ENCODE assay signal across 8 cellular contexts in genomic region chr16:2979669-2980226, GRCh38. TPM values are rescaled to one million over a fixed set of nuclear protein-coding genes. Genes with fewer than 3 reads are reported as not detected.
DNase-seq lines count a peak whose midpoint lies in the region; ATAC-seq, FAIRE-seq and TF ChIP-seq lines count a peak whose summit lies in the region.

No MANE protein-coding gene starts in this region.

- no peak for TF ChIP-seq RAD21 in liver (IDR thresholded peaks at IDR 0.05)

- H3K27me3 ChIP-seq in liver (ENCODE audit: control insufficient read depth in 4 of 4, insufficient read depth in 4 of 4, low read length in 3 of 4) (peaks cover 0 to 2% (median 0%) of the 10 kb centered on the region in 4 donors), upper lobe of right lung (no peaks in the 10 kb centered on the region)

- peaks cover 7% of the 10 kb centered on the region for H3K27me3 Mint-ChIP-seq in T-helper 1 cell treated with Interleukin-12 subunit alpha and Interleukin-12 subunit beta and Interleukin-4 antibody, amounts not matched to agents 30 μg/mL and 1 μg/mL, for 36 hours (ENCODE audit: low read depth)
- H3K27me3 Mint-ChIP-seq in activated naive CD8-positive, alpha-beta T cell treated with anti-CD3 and anti-CD28 coated beads for 36 hours: peaks cover 4% of the 10 kb centered on the region

- FAIRE-seq in RCC 7860 (lab: Jason Lieb, UNC): no peak

- WGBS in liver: 14% methylated on average over 43 of the region's 43 CpGs

- H3K9ac ChIP-seq in liver (ENCODE audit: low read depth in 1 of 2, low read length in 2 of 2): no peak overlapping the region

- H3K9me3 Mint-ChIP-seq in T-helper 1 cell treated with Interleukin-12 subunit alpha and Interleukin-12 subunit beta and Interleukin-4 antibody, amounts not matched to agents 30 μg/mL and 1 μg/mL, for 36 hours: no peaks in the 10 kb centered on the region
- no peaks in the 10 kb centered on the region for H3K9me3 Mint-ChIP-seq in activated naive CD8-positive, alpha-beta T cell treated with anti-CD3 and anti-CD28 coated beads for 36 hours

- H3K4me3 ChIP-seq in liver (ENCODE audit: low read depth in 1 of 3, low read length in 3 of 3) (peak overlapping the region in 2 of 3 donors; percentile 20 to 77), upper lobe of right lung (peak overlapping the region; percentile 84)

- H3K4me3 Mint-ChIP-seq in T-helper 1 cell treated with Interleukin-12 subunit alpha and Interleukin-12 subunit beta and Interleukin-4 antibody, amounts not matched to agents 30 μg/mL and 1 μg/mL, for 36 hours: peak overlapping the region; percentile 91
- peak overlapping the region; percentile 89 for H3K4me3 Mint-ChIP-seq in activated naive CD8-positive, alpha-beta T cell treated with anti-CD3 and anti-CD28 coated beads for 36 hours

- intact Hi-C loops in upper lobe of right lung (cut with DNase I): no loop called here

- peaks cover 12% of the 10 kb centered on the region for H3K4me1 Mint-ChIP-seq in T-helper 1 cell treated with Interleukin-12 subunit alpha and Interleukin-12 subunit beta and Interleukin-4 antibody, amounts not matched to agents 30 μg/mL and 1 μg/mL, for 36 hours (ENCODE audit: low read depth)
- H3K4me1 Mint-ChIP-seq in activated naive CD8-positive, alpha-beta T cell treated with anti-CD3 and anti-CD28 coated beads for 36 hours: peaks cover 5% of the 10 kb centered on the region

- H3K27ac Mint-ChIP-seq in T-helper 1 cell treated with Interleukin-12 subunit alpha and Interleukin-12 subunit beta and Interleukin-4 antibody, amounts not matched to agents 30 μg/mL and 1 μg/mL, for 36 hours: peak overlapping the region; percentile 79
- peak overlapping the region; percentile 90 for H3K27ac Mint-ChIP-seq in activated naive CD8-positive, alpha-beta T cell treated with anti-CD3 and anti-CD28 coated beads for 36 hours

- H3K4me1 ChIP-seq in liver (ENCODE audit: control insufficient read depth in 4 of 4, insufficient read depth in 4 of 4, low read length in 3 of 4) (peaks cover 8 to 29% (median 14%) of the 10 kb centered on the region in 4 donors), upper lobe of right lung (peaks cover 17% of the 10 kb centered on the region)

- TF ChIP-seq CTCF in liver (IDR thresholded peaks at IDR 0.05; ENCODE audit: low read depth, low read length, missing input control): no peak
- no peak for TF ChIP-seq CTCF in upper lobe of right lung (IDR thresholded peaks at IDR 0.05)

- ATAC-seq in HG03460 (IDR thresholded peaks at IDR 0.05; ENCODE audit: unreplicated experiment): peak; percentile 12
- no peak for ATAC-seq in upper lobe of right lung

- peaks cover 1% of the 10 kb centered on the region for H3K36me3 Mint-ChIP-seq in T-helper 1 cell treated with Interleukin-12 subunit alpha and Interleukin-12 subunit beta and Interleukin-4 antibody, amounts not matched to agents 30 μg/mL and 1 μg/mL, for 36 hours (ENCODE audit: low read depth)
- H3K36me3 Mint-ChIP-seq in activated naive CD8-positive, alpha-beta T cell treated with anti-CD3 and anti-CD28 coated beads for 36 hours: peaks cover 26% of the 10 kb centered on the region

- H3K36me3 ChIP-seq in liver (ENCODE audit: control insufficient read depth in 4 of 4, insufficient read depth in 3 of 4, low read depth in 1 of 4, low read length in 3 of 4): no peaks in the 10 kb centered on the region
- H3K36me3 ChIP-seq in upper lobe of right lung: no peaks in the 10 kb centered on the region

- no peaks in the 10 kb centered on the region for H3K9me3 ChIP-seq in liver (ENCODE audit: control insufficient read depth in 4 of 4, low read length in 3 of 4)
- no peaks in the 10 kb centered on the region for H3K9me3 ChIP-seq in upper lobe of right lung

- DNase-seq in T-helper 1 cell (no peak), upper lobe of right lung (no peak), RCC 7860 (ENCODE audit: low spot score) (no peak), NCI-H1092 treated with DMSO at 0.1 percent for 48 hours (lab: John Stamatoyannopoulos, UW) (no peak)
- peak; percentile 49 for DNase-seq in activated naive CD8-positive, alpha-beta T cell treated with anti-CD3 and anti-CD28 coated beads for 36 hours

- H3K27ac ChIP-seq in liver (ENCODE audit: low read depth in 1 of 2, low read length in 2 of 2) (no peak overlapping the region), upper lobe of right lung (no peak overlapping the region)

TF ChIP-seq in liver, 16 proteins besides CTCF, POLR2A, EP300 and RAD21:
- no peak for TF ChIP-seq FOXA1 (IDR thresholded peaks at IDR 0.05)
- no peak for TF ChIP-seq YY1 (IDR thresholded peaks at IDR 0.05)
- no peak for TF ChIP-seq TAF1 (conservative IDR thresholded peaks at IDR 0.05)
- no peak for TF ChIP-seq HNF4A (conservative IDR thresholded peaks at IDR 0.05)
- TF ChIP-seq SP1 (IDR thresholded peaks at IDR 0.05): no peak
- no peak for TF ChIP-seq RXRA (IDR thresholded peaks at IDR 0.05)
- TF ChIP-seq FOXA2 (IDR thresholded peaks at IDR 0.05): no peak
- TF ChIP-seq, protein P1, sequence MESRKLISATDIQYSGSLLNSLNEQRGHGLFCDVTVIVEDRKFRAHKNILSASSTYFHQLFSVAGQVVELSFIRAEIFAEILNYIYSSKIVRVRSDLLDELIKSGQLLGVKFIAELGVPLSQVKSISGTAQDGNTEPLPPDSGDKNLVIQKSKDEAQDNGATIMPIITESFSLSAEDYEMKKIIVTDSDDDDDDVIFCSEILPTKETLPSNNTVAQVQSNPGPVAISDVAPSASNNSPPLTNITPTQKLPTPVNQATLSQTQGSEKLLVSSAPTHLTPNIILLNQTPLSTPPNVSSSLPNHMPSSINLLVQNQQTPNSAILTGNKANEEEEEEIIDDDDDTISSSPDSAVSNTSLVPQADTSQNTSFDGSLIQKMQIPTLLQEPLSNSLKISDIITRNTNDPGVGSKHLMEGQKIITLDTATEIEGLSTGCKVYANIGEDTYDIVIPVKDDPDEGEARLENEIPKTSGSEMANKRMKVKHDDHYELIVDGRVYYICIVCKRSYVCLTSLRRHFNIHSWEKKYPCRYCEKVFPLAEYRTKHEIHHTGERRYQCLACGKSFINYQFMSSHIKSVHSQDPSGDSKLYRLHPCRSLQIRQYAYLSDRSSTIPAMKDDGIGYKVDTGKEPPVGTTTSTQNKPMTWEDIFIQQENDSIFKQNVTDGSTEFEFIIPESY (IDR thresholded peaks at IDR 0.05): no peak
- TF ChIP-seq, protein P2, sequence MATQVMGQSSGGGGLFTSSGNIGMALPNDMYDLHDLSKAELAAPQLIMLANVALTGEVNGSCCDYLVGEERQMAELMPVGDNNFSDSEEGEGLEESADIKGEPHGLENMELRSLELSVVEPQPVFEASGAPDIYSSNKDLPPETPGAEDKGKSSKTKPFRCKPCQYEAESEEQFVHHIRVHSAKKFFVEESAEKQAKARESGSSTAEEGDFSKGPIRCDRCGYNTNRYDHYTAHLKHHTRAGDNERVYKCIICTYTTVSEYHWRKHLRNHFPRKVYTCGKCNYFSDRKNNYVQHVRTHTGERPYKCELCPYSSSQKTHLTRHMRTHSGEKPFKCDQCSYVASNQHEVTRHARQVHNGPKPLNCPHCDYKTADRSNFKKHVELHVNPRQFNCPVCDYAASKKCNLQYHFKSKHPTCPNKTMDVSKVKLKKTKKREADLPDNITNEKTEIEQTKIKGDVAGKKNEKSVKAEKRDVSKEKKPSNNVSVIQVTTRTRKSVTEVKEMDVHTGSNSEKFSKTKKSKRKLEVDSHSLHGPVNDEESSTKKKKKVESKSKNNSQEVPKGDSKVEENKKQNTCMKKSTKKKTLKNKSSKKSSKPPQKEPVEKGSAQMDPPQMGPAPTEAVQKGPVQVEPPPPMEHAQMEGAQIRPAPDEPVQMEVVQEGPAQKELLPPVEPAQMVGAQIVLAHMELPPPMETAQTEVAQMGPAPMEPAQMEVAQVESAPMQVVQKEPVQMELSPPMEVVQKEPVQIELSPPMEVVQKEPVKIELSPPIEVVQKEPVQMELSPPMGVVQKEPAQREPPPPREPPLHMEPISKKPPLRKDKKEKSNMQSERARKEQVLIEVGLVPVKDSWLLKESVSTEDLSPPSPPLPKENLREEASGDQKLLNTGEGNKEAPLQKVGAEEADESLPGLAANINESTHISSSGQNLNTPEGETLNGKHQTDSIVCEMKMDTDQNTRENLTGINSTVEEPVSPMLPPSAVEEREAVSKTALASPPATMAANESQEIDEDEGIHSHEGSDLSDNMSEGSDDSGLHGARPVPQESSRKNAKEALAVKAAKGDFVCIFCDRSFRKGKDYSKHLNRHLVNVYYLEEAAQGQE (IDR thresholded peaks at IDR 0.05): no peak
- no peak for TF ChIP-seq NR2F2 (IDR thresholded peaks at IDR 0.05)
- no peak for TF ChIP-seq EGR1 (IDR thresholded peaks at IDR 0.05; ENCODE audit: low read depth in 2 of 2)
- TF ChIP-seq HNF4G (IDR thresholded peaks at IDR 0.05): no peak
- TF ChIP-seq ATF3 (IDR thresholded peaks at IDR 0.05): no peak
- TF ChIP-seq JUND (IDR thresholded peaks at IDR 0.05): no peak
- TF ChIP-seq GABPA (IDR thresholded peaks at IDR 0.05 in 1 of 2, conservative IDR thresholded peaks at IDR 0.05 in 1 of 2): no peak
- TF ChIP-seq MAX (IDR thresholded peaks at IDR 0.05): no peak
TF ChIP-seq in liver: peak in this region for 0.

RNA-seq across cellular contexts. Expression of gene PKMYT1, which starts 0.5 kb away (rescaled TPM):
- 100 to 1,000 TPM; 144 to 145 TPM for total RNA-seq in activated naive CD8-positive, alpha-beta T cell treated with anti-CD3 and anti-CD28 coated beads for 36 hours
- total RNA-seq in liver (10 to 100 TPM in 1 of 2 donors, under 1 TPM in 1; 0.50 to 15.8 TPM), upper lobe of right lung (3.8 TPM)
- polyA plus RNA-seq in liver: 1 to 10 TPM; 1.7 to 3.4 TPM

RNA-seq across cellular contexts. Expression of gene PAQR4, which starts 10.6 kb away (rescaled TPM):
- total RNA-seq in activated naive CD8-positive, alpha-beta T cell treated with anti-CD3 and anti-CD28 coated beads for 36 hours: 10 to 100 TPM; 29.5 to 31.0 TPM
- total RNA-seq in liver (1 to 10 TPM in 1 of 2 donors, under 1 TPM in 1; 0.92 to 9.9 TPM), upper lobe of right lung (7.4 TPM)
- polyA plus RNA-seq in liver: 1 to 10 TPM in 1 of 2 donors, under 1 TPM in 1; 0.63 to 3.0 TPM

RNA-seq across cellular contexts. Expression of gene KREMEN2, which starts 15.7 kb away (rescaled TPM):
- not detected for total RNA-seq in activated naive CD8-positive, alpha-beta T cell treated with anti-CD3 and anti-CD28 coated beads for 36 hours
- total RNA-seq in liver: not detected
- polyA plus RNA-seq in liver: not detected
- not detected for total RNA-seq in upper lobe of right lung

RNA-seq across cellular contexts. Expression of gene CLDN9, which starts 33.0 kb away (rescaled TPM):
- total RNA-seq in activated naive CD8-positive, alpha-beta T cell treated with anti-CD3 and anti-CD28 coated beads for 36 hours: not detected
- total RNA-seq in liver (under 1 TPM; 0.05 to 0.25 TPM), upper lobe of right lung (0.75 TPM)
- under 1 TPM; 0.25 to 0.32 TPM for polyA plus RNA-seq in liver

RNA-seq across cellular contexts. Expression of gene CLDN6, which starts 38.2 kb away (rescaled TPM):
- total RNA-seq in activated naive CD8-positive, alpha-beta T cell treated with anti-CD3 and anti-CD28 coated beads for 36 hours: not detected
- under 1 TPM in 1 of 2 donors, not detected in 1; 0.75 TPM for total RNA-seq in liver
- not detected for polyA plus RNA-seq in liver
- not detected for total RNA-seq in upper lobe of right lung

Comparison
In these comparisons a context has a peak if more than half of its experiments do, and no peak if none do; other contexts are left out.
1. RNA of gene PKMYT1, which starts 0.5 kb away (total RNA-seq): 144 to 145 TPM in activated naive CD8-positive, alpha-beta T cell treated with anti-CD3 and anti-CD28 coated beads for 36 hours; 0.50 to 15.8 TPM in liver and 3.8 TPM in upper lobe of right lung (single experiment); every median in the first group is over 4 times any median in the second.